In genomic region chr7:90118546-90119177, GRCh38 we compare ENCODE assay signal across 8 cellular contexts. TPM values are rescaled to one million over a fixed set of nuclear protein-coding genes. Genes with fewer than 3 reads are reported as not detected.
DNase-seq lines count a peak whose midpoint lies in the region; ATAC-seq and TF ChIP-seq lines count a peak whose summit lies in the region.
"Not testable (repeated sequence)": the region's sequence is repeated elsewhere in the genome, so short reads cannot be mapped to it uniquely, and the experiment has no call there.

No MANE protein-coding gene starts in this region.

- CTCF ChIA-PET in Panc1 (lab: Charles Lee); activated naive CD4-positive, alpha-beta T cell treated with anti-CD3 and anti-CD28 coated beads for 36 hours (lab: Charles Lee): not testable (repeated sequence)

- not testable (repeated sequence) for H3K9me3 Mint-ChIP-seq in activated naive CD4-positive, alpha-beta T cell treated with anti-CD3 and anti-CD28 coated beads for 36 hours; dendritic cell treated with granulocyte-macrophage colony-stimulating factor and Interleukin-4, amounts not matched to agents 40 ng/mL and 50 ng/mL, for 4 days; memory B cell

- not testable (repeated sequence) for H3K9me3 ChIP-seq in Panc1 (ENCODE audit: control insufficient read depth, insufficient read depth, low read depth, low read length); psoas muscle; thoracic aorta

- not testable (repeated sequence) for H3K4me1 Mint-ChIP-seq in activated naive CD4-positive, alpha-beta T cell treated with anti-CD3 and anti-CD28 coated beads for 36 hours (ENCODE audit: low read depth); memory B cell
- H3K4me1 Mint-ChIP-seq in dendritic cell treated with granulocyte-macrophage colony-stimulating factor and Interleukin-4, amounts not matched to agents 40 ng/mL and 50 ng/mL, for 4 days (ENCODE audit: low read depth) = peaks cover 14% of the 10 kb centered on the region

- intact Hi-C loops in Panc1 (cut with micrococcal nuclease; ENCODE audit: unreplicated experiment); dendritic cell treated with granulocyte-macrophage colony-stimulating factor and Interleukin-4, amounts not matched to agents 40 ng/mL and 50 ng/mL, for 4 days (cut with micrococcal nuclease); left cardiac atrium (cut with DNase I); psoas muscle (cut with DNase I): not testable (repeated sequence)
- intact Hi-C loops in activated naive CD4-positive, alpha-beta T cell treated with anti-CD3 and anti-CD28 coated beads for 36 hours (cut with micrococcal nuclease) = loop anchor here (2.0 to 10.0 kb wide), 4 partner anchors 494 to 1876 kb away; no protein-coding TSS in a partner anchor

- H3K27me3 Mint-ChIP-seq in activated naive CD4-positive, alpha-beta T cell treated with anti-CD3 and anti-CD28 coated beads for 36 hours (ENCODE audit: low read depth) = peaks cover 23% of the 10 kb centered on the region
- peaks cover 33% of the 10 kb centered on the region for H3K27me3 Mint-ChIP-seq in dendritic cell treated with granulocyte-macrophage colony-stimulating factor and Interleukin-4, amounts not matched to agents 40 ng/mL and 50 ng/mL, for 4 days
- H3K27me3 Mint-ChIP-seq in memory B cell = peaks cover 16% of the 10 kb centered on the region

- not testable (repeated sequence) for H3K4me1 ChIP-seq in Panc1 (ENCODE audit: control insufficient read depth, insufficient read depth, low read length); psoas muscle; thoracic aorta (ENCODE audit: control insufficient read depth in 1 of 2, low read depth in 2 of 2)

- ATAC-seq in Panc1 (peak; percentile 70), left cardiac atrium (peak; percentile 51 to 80), memory B cell (ENCODE audit: low read depth) (peak; percentile 19), psoas muscle (peak in 3 of 4 donors; percentile 33 to 60 (median 40))
- not testable (repeated sequence) for ATAC-seq in thoracic aorta (ENCODE audit: insufficient number of reproducible peaks, low FRiP score, low read depth)

- POLR2A ChIA-PET in Panc1 (lab: Charles Lee) = not testable (repeated sequence)

- H3K27ac ChIP-seq in Panc1 (ENCODE audit: low read length); psoas muscle; thoracic aorta: not testable (repeated sequence)

- not testable (repeated sequence) for H3K36me3 Mint-ChIP-seq in activated naive CD4-positive, alpha-beta T cell treated with anti-CD3 and anti-CD28 coated beads for 36 hours (ENCODE audit: low read depth); dendritic cell treated with granulocyte-macrophage colony-stimulating factor and Interleukin-4, amounts not matched to agents 40 ng/mL and 50 ng/mL, for 4 days (ENCODE audit: low read depth); memory B cell

- 0 to 1% (median 1%) methylated on average over 44 to 48 of the region's 48 CpGs for WGBS in psoas muscle, 3 donors

- DNase-seq in EH (ENCODE audit: low read depth) = peak; percentile 7
- DNase-seq in Panc1 (ENCODE audit: low read depth, low spot score); memory B cell (ENCODE audit: low spot score in 2 of 2); psoas muscle; thoracic aorta (ENCODE audit: low spot score): not testable (repeated sequence)
- peak; percentile 19 for DNase-seq in activated naive CD4-positive, alpha-beta T cell treated with anti-CD3 and anti-CD28 coated beads for 36 hours
- peak; percentile 34 for DNase-seq in left cardiac atrium

- TF ChIP-seq CTCF in Panc1 (IDR thresholded peaks at IDR 0.05); psoas muscle (IDR thresholded peaks at IDR 0.05); thoracic aorta (IDR thresholded peaks at IDR 0.05): not testable (repeated sequence)

- not testable (repeated sequence) for H3K27ac Mint-ChIP-seq in activated naive CD4-positive, alpha-beta T cell treated with anti-CD3 and anti-CD28 coated beads for 36 hours; dendritic cell treated with granulocyte-macrophage colony-stimulating factor and Interleukin-4, amounts not matched to agents 40 ng/mL and 50 ng/mL, for 4 days; memory B cell

- H3K4me3 Mint-ChIP-seq in activated naive CD4-positive, alpha-beta T cell treated with anti-CD3 and anti-CD28 coated beads for 36 hours = peak overlapping the region; percentile 50
- peak overlapping the region; percentile 13 for H3K4me3 Mint-ChIP-seq in dendritic cell treated with granulocyte-macrophage colony-stimulating factor and Interleukin-4, amounts not matched to agents 40 ng/mL and 50 ng/mL, for 4 days
- H3K4me3 Mint-ChIP-seq in memory B cell = peak overlapping the region; percentile 82

- not testable (repeated sequence) for H3K27me3 ChIP-seq in Panc1 (ENCODE audit: control insufficient read depth, insufficient read depth, low read length); psoas muscle (ENCODE audit: insufficient read depth in 3 of 3, low read length in 2 of 3); thoracic aorta (replicated peaks; ENCODE audit: insufficient read depth)

- not testable (repeated sequence) for BruUV-seq in Panc1 (replicated peaks; lab: Mats Ljungman, UMichigan)

- H3K4me3 ChIP-seq in Panc1 (ENCODE audit: low read depth in 2 of 2, low read length in 2 of 2) (peak overlapping the region; percentile 21 to 42), psoas muscle (peak overlapping the region; percentile 69), thoracic aorta (peak overlapping the region; percentile 73)

- H3K36me3 ChIP-seq in Panc1 (ENCODE audit: control insufficient read depth, insufficient read depth, low read length); psoas muscle (ENCODE audit: insufficient read depth in 1 of 2, low read depth in 1 of 2); thoracic aorta: not testable (repeated sequence)

- in situ Hi-C loops in Panc1 (cut with HindIII; ENCODE audit: low pct_unique_long_range_greater_than_20kb, low sequenced_read_pairs) = not testable (repeated sequence)

RNA-seq across cellular contexts. Expression of gene STEAP1, which starts 35.6 kb away (rescaled TPM):
- total RNA-seq in Panc1 (2021; ENCODE audit: unreplicated experiment) (5.5 TPM), left cardiac atrium (10 to 100 TPM in 1 of 2 donors, 1 to 10 TPM in 1; 6.1 to 12.0 TPM), psoas muscle (1 to 10 TPM in 3 of 4 donors, under 1 TPM in 1; 0.59 to 4.8 (median 1.8) TPM), thoracic aorta (10 to 100 TPM; 15.6 to 26.5 TPM)
- polyA plus RNA-seq in Panc1 (2012; ENCODE audit: insufficient read length) = 4.1 TPM
- 1 to 10 TPM; 2.6 to 3.3 TPM for total RNA-seq in activated naive CD4-positive, alpha-beta T cell treated with anti-CD3 and anti-CD28 coated beads for 36 hours
- polyA plus RNA-seq in psoas muscle = 1 to 10 TPM; 1.4 to 6.6 (median 1.5) TPM

Comparison
In these comparisons a context has a peak if more than half of its experiments do, and no peak if none do; other contexts are left out.
1. H3K4me3 Mint-ChIP-seq: peak in every context shown above with its lines; median percentile 82 in memory B cell; 50 in activated naive CD4-positive, alpha-beta T cell treated with anti-CD3 and anti-CD28 coated beads for 36 hours; 13 in dendritic cell treated with granulocyte-macrophage colony-stimulating factor and Interleukin-4, amounts not matched to agents 40 ng/mL and 50 ng/mL, for 4 days.